Comparison of ENCODE assay signal across 1 cellular context in genomic region chr12:56021882-56022497, GRCh38.
A peak's percentile ranks its signal among the peaks of the same experiment; 100 is the strongest.
TF ChIP-seq lines count a peak whose summit lies in the region.

No MANE protein-coding gene starts in this region.

TF ChIP-seq in H1, 55 proteins besides CTCF, POLR2A, EP300 and RAD21:
- TF ChIP-seq SRF (IDR thresholded peaks at IDR 0.05; ENCODE audit: low read depth, low read length) (no peak), SP4 (IDR thresholded peaks at IDR 0.05; ENCODE audit: low read length) (0 out of 2 replicates have a peak, but pooled peaks have one; percentile 11)
